ENCODE assay signal across 23 cellular contexts in genomic region chr12:817941-818600, GRCh38.
DNase-seq lines count a peak whose midpoint lies in the region; ATAC-seq and TF ChIP-seq lines count a peak whose summit lies in the region.
"Had no signal": no experiment of that assay in that cellular context is flagged by ENCODE, and none has a peak within 500 bp of the region (broad histone marks: within the 10 kb centered on the region; RNA-seq: fewer than 3 reads in every experiment).

No MANE protein-coding gene starts in this region.

- peaks cover 24% of the 10 kb centered on the region for H3K36me3 ChIP-seq in HUES6 (ENCODE audit: control insufficient read depth, insufficient read depth, low read length)
- H3K36me3 ChIP-seq in mesendoderm (ENCODE audit: control insufficient read depth, insufficient read depth, low read length), result no peaks in the 10 kb centered on the region

- no peak overlapping the region for H4K5ac ChIP-seq in mesendoderm (ENCODE audit: low read length)

- no peak overlapping the region for H3K18ac ChIP-seq in mesendoderm (ENCODE audit: low read length)

- no peak overlapping the region for H3K4me3 Mint-ChIP-seq in CD4-positive, alpha-beta T cell
- no peak overlapping the region for H3K4me3 Mint-ChIP-seq in chondrocyte (ENCODE audit: unreplicated experiment)
- H3K4me3 Mint-ChIP-seq in activated CD4-positive, alpha-beta T cell treated with anti-CD3 and anti-CD28 coated beads, Interleukin-2, amount 10 ng/mL, durations not matched to agents 7 days and 5 days, result no peak overlapping the region
- H3K4me3 Mint-ChIP-seq: endodermal cell had no signal

- no peak overlapping the region for H2BK120ac ChIP-seq in mesendoderm (ENCODE audit: low read depth, low read length)

- CTCF ChIA-PET in CD4-positive, alpha-beta T cell (lab: Charles Lee), result interaction anchor here (1.4 to 3.5 kb wide), 2 partner anchors 16 to 242 kb away, joined by 3 to 16 read pairs; no protein-coding TSS in a partner anchor
- CTCF ChIA-PET in activated CD4-positive, alpha-beta T cell treated with anti-CD3 and anti-CD28 coated beads, Interleukin-2, amount 10 ng/mL, durations not matched to agents 7 days and 5 days (lab: Charles Lee), result interaction anchor here (1.4 kb wide), 1 partner anchor 67 kb away, joined by 4 read pairs; no protein-coding TSS in a partner anchor

- H3K4me1 ChIP-seq in HUES6 (ENCODE audit: control insufficient read depth, insufficient read depth, low read length), result peaks cover 12% of the 10 kb centered on the region
- H3K4me1 ChIP-seq in mesendoderm (ENCODE audit: control insufficient read depth, low read depth, low read length), result peaks cover 4% of the 10 kb centered on the region

- peaks cover 4% of the 10 kb centered on the region for H3K79me1 ChIP-seq in mesendoderm (ENCODE audit: low read length)

- H3K9ac ChIP-seq in HUES6 (ENCODE audit: low read length) (no peak overlapping the region), mesendoderm (ENCODE audit: low read length) (no peak overlapping the region)

- H3K27ac ChIP-seq in CD4-positive, alpha-beta T cell (ENCODE audit: low read depth, low read length), result no peak overlapping the region
- H3K27ac ChIP-seq in HUES6 (ENCODE audit: low read depth, low read length) (0 out of 2 replicates have a peak overlapping the region, but pooled peaks have one; percentile 7), mesendoderm (ENCODE audit: low read depth, low read length) (no peak overlapping the region)
- H3K27ac ChIP-seq: HL-60, SK-N-MC had no signal

- peaks cover 2% of the 10 kb centered on the region for H3K9me3 Mint-ChIP-seq in CD4-positive, alpha-beta T cell
- peaks cover 3% of the 10 kb centered on the region for H3K9me3 Mint-ChIP-seq in chondrocyte (ENCODE audit: low read depth)
- H3K9me3 Mint-ChIP-seq in activated CD4-positive, alpha-beta T cell treated with anti-CD3 and anti-CD28 coated beads, Interleukin-2, amount 10 ng/mL, durations not matched to agents 7 days and 5 days, result peaks cover 3% of the 10 kb centered on the region

- H3K27me3 Mint-ChIP-seq in CD4-positive, alpha-beta T cell, result no peaks in the 10 kb centered on the region
- H3K27me3 Mint-ChIP-seq in chondrocyte (ENCODE audit: low read depth), result no peaks in the 10 kb centered on the region
- H3K27me3 Mint-ChIP-seq in activated CD4-positive, alpha-beta T cell treated with anti-CD3 and anti-CD28 coated beads, Interleukin-2, amount 10 ng/mL, durations not matched to agents 7 days and 5 days, result no peaks in the 10 kb centered on the region
- H3K27me3 Mint-ChIP-seq: CD4-positive, alpha-beta memory T cell had no signal

- no peak for DNase-seq in CD4-positive, alpha-beta T cell
- DNase-seq in chondrocyte (ENCODE audit: low spot score), result no peak
- peak; percentile 27 for DNase-seq in mesendoderm
- DNase-seq in activated CD4-positive, alpha-beta T cell treated with anti-CD3 and anti-CD28 coated beads, Interleukin-2, amount 10 ng/mL, durations not matched to agents 7 days and 5 days, result no peak
- DNase-seq in mesenteric fat pad (ENCODE audit: low spot score), result no peak
- no peak for DNase-seq in HK-2 (ENCODE audit: unreplicated experiment)
- DNase-seq: amygdala; CD4-positive, alpha-beta memory T cell; DMS79 treated with DMSO at 0.1 percent for 48 hours; endodermal cell; KG1; NCI-H1092; NCI-H2081 treated with DMSO at 0.1 percent for 48 hours; NCI-H526; OCI-M1; stimulated activated CD4-positive, alpha-beta T cell treated with anti-CD3 and anti-CD28 coated beads, Interleukin-15, amount 100 ng/mL, for 24 hours; stimulated activated naive CD4-positive, alpha-beta T cell; T1000; upper lobe of left lung had no signal

- no peaks in the 10 kb centered on the region for H3K9me3 ChIP-seq in CD4-positive, alpha-beta T cell (ENCODE audit: control insufficient read depth, low read length)
- H3K9me3 ChIP-seq in HUES6 (ENCODE audit: control insufficient read depth, insufficient read depth, low read depth, low read length), result no peaks in the 10 kb centered on the region; the same call in 1 of the 2 replicates
- H3K9me3 ChIP-seq: upper lobe of left lung had no signal

- no peak for TF ChIP-seq CTCF in CD4-positive, alpha-beta T cell (IDR thresholded peaks at IDR 0.05)
- no peak for TF ChIP-seq CTCF in chondrocyte (IDR thresholded peaks at IDR 0.05)

- WGBS in mesendoderm (ENCODE audit: extremely low coverage, insufficient coverage, low lambda C conversion rate), result no CpG with 5 or more reads among the region's 3 CpGs

- H4K8ac ChIP-seq in mesendoderm (ENCODE audit: low read depth, low read length), result no peak overlapping the region

- intact Hi-C loops in CD4-positive, alpha-beta T cell (cut with DNase I, micrococcal nuclease), result loop anchor here (5.0 kb wide), 1 partner anchor 274 kb away; no protein-coding TSS in a partner anchor

- no peak overlapping the region for H2BK5ac ChIP-seq in mesendoderm (ENCODE audit: low read length)

- H3K27ac Mint-ChIP-seq in CD4-positive, alpha-beta T cell, result peak overlapping the region; percentile 18
- H3K27ac Mint-ChIP-seq in chondrocyte (ENCODE audit: unreplicated experiment), result peak overlapping the region; percentile 55
- H3K27ac Mint-ChIP-seq in activated CD4-positive, alpha-beta T cell treated with anti-CD3 and anti-CD28 coated beads, Interleukin-2, amount 10 ng/mL, durations not matched to agents 7 days and 5 days, result no peak overlapping the region
- H3K27ac Mint-ChIP-seq: endodermal cell had no signal

- no peak overlapping the region for H2BK15ac ChIP-seq in mesendoderm (replicated peaks; ENCODE audit: low read depth)

- H3K23ac ChIP-seq in mesendoderm (ENCODE audit: low read length), result no peak overlapping the region

- ATAC-seq in CD4-positive, alpha-beta T cell (ENCODE audit: poor library complexity), result no peak
- ATAC-seq in HG02642 (IDR thresholded peaks at IDR 0.05; ENCODE audit: poor library complexity, unreplicated experiment), result no peak

- no peak overlapping the region for H3K56ac ChIP-seq in mesendoderm (ENCODE audit: low read length)

- H3K79me2 ChIP-seq in mesendoderm (ENCODE audit: control insufficient read depth, insufficient read depth, low read length), result peaks cover 11% of the 10 kb centered on the region

- H3K4me3 ChIP-seq in HUES6 (ENCODE audit: low read depth, low read length), result no peak overlapping the region
- H3K4me3 ChIP-seq in mesendoderm (ENCODE audit: low read length), result no peak overlapping the region
- H3K4me3 ChIP-seq: SK-N-MC, upper lobe of left lung had no signal

- POLR2A ChIA-PET in CD4-positive, alpha-beta T cell (lab: Charles Lee), result no interaction called here
- POLR2A ChIA-PET in activated CD4-positive, alpha-beta T cell treated with anti-CD3 and anti-CD28 coated beads, Interleukin-2, amount 10 ng/mL, durations not matched to agents 7 days and 5 days (lab: Charles Lee), result no interaction called here

- H3K4me1 Mint-ChIP-seq in CD4-positive, alpha-beta T cell (ENCODE audit: low read depth), result peaks cover 65% of the 10 kb centered on the region
- peaks cover 45% of the 10 kb centered on the region for H3K4me1 Mint-ChIP-seq in chondrocyte (ENCODE audit: low read depth)
- H3K4me1 Mint-ChIP-seq in activated CD4-positive, alpha-beta T cell treated with anti-CD3 and anti-CD28 coated beads, Interleukin-2, amount 10 ng/mL, durations not matched to agents 7 days and 5 days, result peaks cover 51% of the 10 kb centered on the region

- peaks cover 72% of the 10 kb centered on the region for H3K36me3 Mint-ChIP-seq in CD4-positive, alpha-beta T cell (ENCODE audit: low read depth)
- peaks cover 8% of the 10 kb centered on the region for H3K36me3 Mint-ChIP-seq in chondrocyte (ENCODE audit: low read depth)
- peaks cover 48% of the 10 kb centered on the region for H3K36me3 Mint-ChIP-seq in activated CD4-positive, alpha-beta T cell treated with anti-CD3 and anti-CD28 coated beads, Interleukin-2, amount 10 ng/mL, durations not matched to agents 7 days and 5 days (ENCODE audit: low read depth)

- no peak overlapping the region for H3K4me2 ChIP-seq in mesendoderm (ENCODE audit: low read length)

- no peaks in the 10 kb centered on the region for H3K27me3 ChIP-seq in CD4-positive, alpha-beta T cell (ENCODE audit: control insufficient read depth, insufficient read depth, low read length)
- no peaks in the 10 kb centered on the region for H3K27me3 ChIP-seq in HUES6 (ENCODE audit: control insufficient read depth, insufficient read depth, low read length)
- H3K27me3 ChIP-seq in mesendoderm (ENCODE audit: insufficient read depth, low read length, poor library complexity), result no peaks in the 10 kb centered on the region
- H3K27me3 ChIP-seq: upper lobe of left lung had no signal

- no peak overlapping the region for H2AK5ac ChIP-seq in mesendoderm (ENCODE audit: low read length)

- H3K4ac ChIP-seq in mesendoderm (ENCODE audit: low read depth, low read length), result no peak overlapping the region
